Comparison of ENCODE assay signal across 1 cellular context in the genomic region with DNA sequence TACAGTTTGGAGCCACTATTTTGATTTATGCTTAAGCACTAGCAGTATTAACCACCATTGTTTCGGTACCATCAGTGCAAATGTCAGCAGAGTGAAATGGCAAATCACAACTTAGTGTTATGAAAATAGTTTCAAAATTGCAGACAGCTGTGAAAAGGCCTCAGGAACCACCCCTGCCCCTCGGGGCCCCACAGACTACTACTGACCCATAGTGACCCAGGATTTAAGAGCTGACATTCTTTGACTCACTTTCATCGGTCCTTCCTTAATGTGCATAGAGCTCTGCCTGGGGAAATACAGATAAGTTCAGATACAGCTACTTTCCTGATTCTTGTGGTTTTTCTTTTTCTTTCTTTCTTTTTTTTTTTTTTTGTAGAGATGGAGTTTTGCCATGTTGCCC.
TF ChIP-seq lines count a peak whose summit lies in the region.

No MANE protein-coding gene starts in this region.

TF ChIP-seq in K562, 482 proteins besides CTCF, POLR2A, EP300 and RAD21 (continues in another document):
- TF ChIP-seq ESRRA (IDR thresholded peaks at IDR 0.05; ENCODE audit: borderline replicate concordance, low read depth) (no peak), ZNF431 (CRISPR knock-in tag; IDR thresholded peaks at IDR 0.05) (no peak), SMARCA5 (IDR thresholded peaks at IDR 0.05) (no peak), EGR1 (conservative IDR thresholded peaks at IDR 0.05) (no peak), FOSL1 (tag; conservative IDR thresholded peaks at IDR 0.05) (no peak), SAP30 (IDR thresholded peaks at IDR 0.05; ENCODE audit: borderline replicate concordance, insufficient read depth, low read depth, low read length, poor library complexity, severe bottlenecking) (no peak), ATF7 (IDR thresholded peaks at IDR 0.05) (no peak), CBFA2T3 (IDR thresholded peaks at IDR 0.05) (peak; percentile 57), HEY1 (CRISPR knock-in tag; IDR thresholded peaks at IDR 0.05; ENCODE audit: borderline replicate concordance) (no peak), BRD9 (IDR thresholded peaks at IDR 0.05; ENCODE audit: low read depth, partially characterized antibody) (no peak), MEF2D (tag; conservative IDR thresholded peaks at IDR 0.05; ENCODE audit: low read depth) (no peak), ZNF785 (CRISPR knock-in tag; IDR thresholded peaks at IDR 0.05) (no peak), TSC22D4 (tag; IDR thresholded peaks at IDR 0.05) (no peak), XRCC3 (IDR thresholded peaks at IDR 0.05) (no peak), ZBTB7A (IDR thresholded peaks at IDR 0.05; ENCODE audit: borderline replicate concordance, control insufficient read depth, low read depth, low read length) (no peak), ZBTB17 (CRISPR knock-in tag; IDR thresholded peaks at IDR 0.05) (no peak), CBX3 (IDR thresholded peaks at IDR 0.05; ENCODE audit: borderline replicate concordance in 1 of 2, low read length in 2 of 2) (no peak), BACH1 (tag; IDR thresholded peaks at IDR 0.05) (no peak), CHD7 (IDR thresholded peaks at IDR 0.05; ENCODE audit: low read depth, low read length) (no peak), U2AF1 (optimal IDR thresholded peaks at IDR 0.05; ENCODE audit: low read depth, low read length) (no peak), FOXK1 (CRISPR knock-in tag; IDR thresholded peaks at IDR 0.05; ENCODE audit: borderline replicate concordance) (no peak), ZNF507 (tag; conservative IDR thresholded peaks at IDR 0.05) (no peak), KDM1A (IDR thresholded peaks at IDR 0.05) (peak; percentile 45 to 69; a peak in 3 of 4 replicates), TEAD4 (IDR thresholded peaks at IDR 0.05; ENCODE audit: low read length) (peak; percentile 42; the same call in 1 of the 2 replicates), TEAD4 (CRISPR knock-in tag; IDR thresholded peaks at IDR 0.05; ENCODE audit: borderline replicate concordance) (no peak), SIRT6 (IDR thresholded peaks at IDR 0.05; ENCODE audit: low read depth, low read length) (no peak), ZFPM2 (CRISPR knock-in tag; IDR thresholded peaks at IDR 0.05) (no peak), TCF3 (CRISPR knock-in tag; IDR thresholded peaks at IDR 0.05) (peak; percentile 35; the same call in 1 of the 2 replicates), SMAD3 (CRISPR knock-in tag; conservative IDR thresholded peaks at IDR 0.05) (no peak), TAL1 (IDR thresholded peaks at IDR 0.05) (peak; percentile 9; the same call in 1 of the 2 replicates), CREBBP (IDR thresholded peaks at IDR 0.05; ENCODE audit: low read depth, low read length) (no peak), NCOA1 (IDR thresholded peaks at IDR 0.05; ENCODE audit: low read depth) (no peak)
- TF ChIP-seq, protein P1, sequence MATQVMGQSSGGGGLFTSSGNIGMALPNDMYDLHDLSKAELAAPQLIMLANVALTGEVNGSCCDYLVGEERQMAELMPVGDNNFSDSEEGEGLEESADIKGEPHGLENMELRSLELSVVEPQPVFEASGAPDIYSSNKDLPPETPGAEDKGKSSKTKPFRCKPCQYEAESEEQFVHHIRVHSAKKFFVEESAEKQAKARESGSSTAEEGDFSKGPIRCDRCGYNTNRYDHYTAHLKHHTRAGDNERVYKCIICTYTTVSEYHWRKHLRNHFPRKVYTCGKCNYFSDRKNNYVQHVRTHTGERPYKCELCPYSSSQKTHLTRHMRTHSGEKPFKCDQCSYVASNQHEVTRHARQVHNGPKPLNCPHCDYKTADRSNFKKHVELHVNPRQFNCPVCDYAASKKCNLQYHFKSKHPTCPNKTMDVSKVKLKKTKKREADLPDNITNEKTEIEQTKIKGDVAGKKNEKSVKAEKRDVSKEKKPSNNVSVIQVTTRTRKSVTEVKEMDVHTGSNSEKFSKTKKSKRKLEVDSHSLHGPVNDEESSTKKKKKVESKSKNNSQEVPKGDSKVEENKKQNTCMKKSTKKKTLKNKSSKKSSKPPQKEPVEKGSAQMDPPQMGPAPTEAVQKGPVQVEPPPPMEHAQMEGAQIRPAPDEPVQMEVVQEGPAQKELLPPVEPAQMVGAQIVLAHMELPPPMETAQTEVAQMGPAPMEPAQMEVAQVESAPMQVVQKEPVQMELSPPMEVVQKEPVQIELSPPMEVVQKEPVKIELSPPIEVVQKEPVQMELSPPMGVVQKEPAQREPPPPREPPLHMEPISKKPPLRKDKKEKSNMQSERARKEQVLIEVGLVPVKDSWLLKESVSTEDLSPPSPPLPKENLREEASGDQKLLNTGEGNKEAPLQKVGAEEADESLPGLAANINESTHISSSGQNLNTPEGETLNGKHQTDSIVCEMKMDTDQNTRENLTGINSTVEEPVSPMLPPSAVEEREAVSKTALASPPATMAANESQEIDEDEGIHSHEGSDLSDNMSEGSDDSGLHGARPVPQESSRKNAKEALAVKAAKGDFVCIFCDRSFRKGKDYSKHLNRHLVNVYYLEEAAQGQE (CRISPR knock-in tag; IDR thresholded peaks at IDR 0.05; ENCODE audit: low read depth): no peak
- TF ChIP-seq, protein P2, sequence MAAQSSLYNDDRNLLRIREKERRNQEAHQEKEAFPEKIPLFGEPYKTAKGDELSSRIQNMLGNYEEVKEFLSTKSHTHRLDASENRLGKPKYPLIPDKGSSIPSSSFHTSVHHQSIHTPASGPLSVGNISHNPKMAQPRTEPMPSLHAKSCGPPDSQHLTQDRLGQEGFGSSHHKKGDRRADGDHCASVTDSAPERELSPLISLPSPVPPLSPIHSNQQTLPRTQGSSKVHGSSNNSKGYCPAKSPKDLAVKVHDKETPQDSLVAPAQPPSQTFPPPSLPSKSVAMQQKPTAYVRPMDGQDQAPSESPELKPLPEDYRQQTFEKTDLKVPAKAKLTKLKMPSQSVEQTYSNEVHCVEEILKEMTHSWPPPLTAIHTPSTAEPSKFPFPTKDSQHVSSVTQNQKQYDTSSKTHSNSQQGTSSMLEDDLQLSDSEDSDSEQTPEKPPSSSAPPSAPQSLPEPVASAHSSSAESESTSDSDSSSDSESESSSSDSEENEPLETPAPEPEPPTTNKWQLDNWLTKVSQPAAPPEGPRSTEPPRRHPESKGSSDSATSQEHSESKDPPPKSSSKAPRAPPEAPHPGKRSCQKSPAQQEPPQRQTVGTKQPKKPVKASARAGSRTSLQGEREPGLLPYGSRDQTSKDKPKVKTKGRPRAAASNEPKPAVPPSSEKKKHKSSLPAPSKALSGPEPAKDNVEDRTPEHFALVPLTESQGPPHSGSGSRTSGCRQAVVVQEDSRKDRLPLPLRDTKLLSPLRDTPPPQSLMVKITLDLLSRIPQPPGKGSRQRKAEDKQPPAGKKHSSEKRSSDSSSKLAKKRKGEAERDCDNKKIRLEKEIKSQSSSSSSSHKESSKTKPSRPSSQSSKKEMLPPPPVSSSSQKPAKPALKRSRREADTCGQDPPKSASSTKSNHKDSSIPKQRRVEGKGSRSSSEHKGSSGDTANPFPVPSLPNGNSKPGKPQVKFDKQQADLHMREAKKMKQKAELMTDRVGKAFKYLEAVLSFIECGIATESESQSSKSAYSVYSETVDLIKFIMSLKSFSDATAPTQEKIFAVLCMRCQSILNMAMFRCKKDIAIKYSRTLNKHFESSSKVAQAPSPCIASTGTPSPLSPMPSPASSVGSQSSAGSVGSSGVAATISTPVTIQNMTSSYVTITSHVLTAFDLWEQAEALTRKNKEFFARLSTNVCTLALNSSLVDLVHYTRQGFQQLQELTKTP (IDR thresholded peaks at IDR 0.05; ENCODE audit: low read depth in 1 of 2, partially characterized antibody in 2 of 2): no peak
- TF ChIP-seq, protein P3, sequence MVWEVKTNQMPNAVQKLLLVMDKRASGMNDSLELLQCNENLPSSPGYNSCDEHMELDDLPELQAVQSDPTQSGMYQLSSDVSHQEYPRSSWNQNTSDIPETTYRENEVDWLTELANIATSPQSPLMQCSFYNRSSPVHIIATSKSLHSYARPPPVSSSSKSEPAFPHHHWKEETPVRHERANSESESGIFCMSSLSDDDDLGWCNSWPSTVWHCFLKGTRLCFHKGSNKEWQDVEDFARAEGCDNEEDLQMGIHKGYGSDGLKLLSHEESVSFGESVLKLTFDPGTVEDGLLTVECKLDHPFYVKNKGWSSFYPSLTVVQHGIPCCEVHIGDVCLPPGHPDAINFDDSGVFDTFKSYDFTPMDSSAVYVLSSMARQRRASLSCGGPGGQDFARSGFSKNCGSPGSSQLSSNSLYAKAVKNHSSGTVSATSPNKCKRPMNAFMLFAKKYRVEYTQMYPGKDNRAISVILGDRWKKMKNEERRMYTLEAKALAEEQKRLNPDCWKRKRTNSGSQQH (CRISPR knock-in tag; IDR thresholded peaks at IDR 0.05): no peak
- TF ChIP-seq, protein P4, sequence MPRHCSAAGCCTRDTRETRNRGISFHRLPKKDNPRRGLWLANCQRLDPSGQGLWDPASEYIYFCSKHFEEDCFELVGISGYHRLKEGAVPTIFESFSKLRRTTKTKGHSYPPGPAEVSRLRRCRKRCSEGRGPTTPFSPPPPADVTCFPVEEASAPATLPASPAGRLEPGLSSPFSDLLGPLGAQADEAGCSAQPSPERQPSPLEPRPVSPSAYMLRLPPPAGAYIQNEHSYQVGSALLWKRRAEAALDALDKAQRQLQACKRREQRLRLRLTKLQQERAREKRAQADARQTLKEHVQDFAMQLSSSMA (CRISPR knock-in tag; IDR thresholded peaks at IDR 0.05): no peak
- TF ChIP-seq, protein P5, sequence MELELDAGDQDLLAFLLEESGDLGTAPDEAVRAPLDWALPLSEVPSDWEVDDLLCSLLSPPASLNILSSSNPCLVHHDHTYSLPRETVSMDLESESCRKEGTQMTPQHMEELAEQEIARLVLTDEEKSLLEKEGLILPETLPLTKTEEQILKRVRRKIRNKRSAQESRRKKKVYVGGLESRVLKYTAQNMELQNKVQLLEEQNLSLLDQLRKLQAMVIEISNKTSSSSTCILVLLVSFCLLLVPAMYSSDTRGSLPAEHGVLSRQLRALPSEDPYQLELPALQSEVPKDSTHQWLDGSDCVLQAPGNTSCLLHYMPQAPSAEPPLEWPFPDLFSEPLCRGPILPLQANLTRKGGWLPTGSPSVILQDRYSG (tag; conservative IDR thresholded peaks at IDR 0.05; ENCODE audit: low read depth): no peak
